ENCODE assay signal across 1 cellular context in the genomic region with DNA sequence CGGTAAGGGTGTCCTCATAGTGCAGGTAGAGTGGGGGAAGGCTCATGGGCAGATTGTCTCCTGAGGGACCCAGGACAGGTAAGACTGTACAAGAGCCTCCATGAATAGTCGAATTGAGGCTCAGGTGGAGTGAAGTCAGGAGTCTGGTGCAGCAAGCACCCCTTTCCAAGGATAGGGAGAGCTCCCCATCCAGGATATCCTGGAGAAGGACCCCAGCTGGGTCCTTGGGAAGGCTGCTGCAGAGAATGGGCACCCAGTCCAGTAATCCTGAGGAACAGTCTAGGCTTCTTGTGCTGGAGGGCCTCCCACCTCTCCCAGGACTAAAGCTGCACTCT.
TF ChIP-seq lines count a peak whose summit lies in the region.

No MANE protein-coding gene starts in this region.

TF ChIP-seq in IMR-90, 13 proteins besides CTCF, POLR2A, EP300 and RAD21:
- no peak for TF ChIP-seq NFE2L2 (IDR thresholded peaks at IDR 0.05; ENCODE audit: low read depth, low read length)
